Comparison of ENCODE assay signal across 1 cellular context in genomic region chr2:19989681-19990415, GRCh38.
TF ChIP-seq lines count a peak whose summit lies in the region.

Gene WDR35 (minus strand): TSS chr2:19990105. CDS start chr2:19990015, 90 bp downstream.

TF ChIP-seq in HepG2, 621 proteins besides CTCF, POLR2A, EP300 and RAD21 (continued from another document):
- TF ChIP-seq BRCA1 (CRISPR knock-in tag; IDR thresholded peaks at IDR 0.05), result peak; percentile 86
- TF ChIP-seq, protein P1, sequence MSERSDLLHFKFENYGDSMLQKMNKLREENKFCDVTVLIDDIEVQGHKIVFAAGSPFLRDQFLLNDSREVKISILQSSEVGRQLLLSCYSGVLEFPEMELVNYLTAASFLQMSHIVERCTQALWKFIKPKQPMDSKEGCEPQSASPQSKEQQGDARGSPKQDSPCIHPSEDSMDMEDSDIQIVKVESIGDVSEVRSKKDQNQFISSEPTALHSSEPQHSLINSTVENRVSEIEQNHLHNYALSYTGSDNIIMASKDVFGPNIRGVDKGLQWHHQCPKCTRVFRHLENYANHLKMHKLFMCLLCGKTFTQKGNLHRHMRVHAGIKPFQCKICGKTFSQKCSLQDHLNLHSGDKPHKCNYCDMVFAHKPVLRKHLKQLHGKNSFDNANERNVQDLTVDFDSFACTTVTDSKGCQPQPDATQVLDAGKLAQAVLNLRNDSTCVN (CRISPR knock-in tag; IDR thresholded peaks at IDR 0.05; ENCODE audit: borderline replicate concordance), result peak; percentile 85
- TF ChIP-seq PCBP1 (IDR thresholded peaks at IDR 0.05; ENCODE audit: borderline replicate concordance, low read depth, low read length), result no peak
- TF ChIP-seq, protein P2, sequence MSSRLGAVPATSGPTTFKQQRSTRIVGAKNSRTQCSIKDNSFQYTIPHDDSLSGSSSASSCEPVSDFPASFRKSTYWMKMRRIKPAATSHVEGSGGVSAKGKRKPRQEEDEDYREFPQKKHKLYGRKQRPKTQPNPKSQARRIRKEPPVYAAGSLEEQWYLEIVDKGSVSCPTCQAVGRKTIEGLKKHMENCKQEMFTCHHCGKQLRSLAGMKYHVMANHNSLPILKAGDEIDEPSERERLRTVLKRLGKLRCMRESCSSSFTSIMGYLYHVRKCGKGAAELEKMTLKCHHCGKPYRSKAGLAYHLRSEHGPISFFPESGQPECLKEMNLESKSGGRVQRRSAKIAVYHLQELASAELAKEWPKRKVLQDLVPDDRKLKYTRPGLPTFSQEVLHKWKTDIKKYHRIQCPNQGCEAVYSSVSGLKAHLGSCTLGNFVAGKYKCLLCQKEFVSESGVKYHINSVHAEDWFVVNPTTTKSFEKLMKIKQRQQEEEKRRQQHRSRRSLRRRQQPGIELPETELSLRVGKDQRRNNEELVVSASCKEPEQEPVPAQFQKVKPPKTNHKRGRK (CRISPR knock-in tag; IDR thresholded peaks at IDR 0.05), result no peak; the same call in 1 of the 2 replicates
